Comparison of ENCODE assay signal across 33 cellular contexts in genomic region chr5:125630260-125630659, GRCh38.
"Had no signal": no experiment of that assay in that cellular context is flagged by ENCODE, and none has a peak within 500 bp of the region (broad histone marks: within the 10 kb centered on the region; RNA-seq: fewer than 3 reads in every experiment).

No MANE protein-coding gene starts in this region.

- FAIRE-seq: astrocyte, TTC549 had no signal

- H3K27ac ChIP-seq: adrenal gland, body of pancreas, brain microvascular endothelial cell, breast epithelium, VCaP had no signal

- H3K4me1 ChIP-seq: adrenal gland, body of pancreas, breast epithelium had no signal

- H3K27me3 ChIP-seq: adrenal gland, body of pancreas, brain microvascular endothelial cell, breast epithelium had no signal

- H3K4me3 ChIP-seq: adrenal gland, body of pancreas, breast epithelium had no signal

- DNase-seq: activated B cell treated with CpG ODN at 0.5 μM for 24 hours; activated CD4-positive, alpha-beta memory T cell treated with anti-CD3 and anti-CD28 coated beads for 36 hours; activated CD4-positive, alpha-beta T cell treated with anti-CD3 and anti-CD28 coated beads for 4 hours; activated CD4-positive, alpha-beta T cell treated with anti-CD3 and anti-CD28 coated beads, Interleukin-2, amount 10 ng/mL, durations not matched to agents 24 days and 14 days; activated CD4-positive, alpha-beta T cell treated with anti-CD3 and anti-CD28 coated beads, Interleukin-2, amount 50 U/mL, for 1 hour; activated CD4-positive, alpha-beta T cell treated with anti-CD3 and anti-CD28 coated beads, Interleukin-2, amount 50 U/mL, for 4 hours; activated CD4-positive, CD25-positive, alpha-beta regulatory T cell treated with anti-CD3 and anti-CD28 coated beads, Interleukin-2, amount 50 U/mL, for 72 hours; activated CD8-positive, alpha-beta memory T cell treated with anti-CD3 and anti-CD28 coated beads, Interleukin-2, amount 50 U/mL, for 4 hours; activated CD8-positive, alpha-beta T cell treated with anti-CD3 and anti-CD28 coated beads for 36 hours; activated effector memory CD4-positive, alpha-beta T cell treated with anti-CD3 and anti-CD28 coated beads, Interleukin-2, amount 50 U/mL, for 16 hours; activated gamma-delta T cell treated with Interleukin-2 at 50 U/mL for 16 hours; activated naive CD4-positive, alpha-beta T cell; activated naive CD4-positive, alpha-beta T cell treated with anti-CD3 and anti-CD28 coated beads for 36 hours; activated naive CD4-positive, alpha-beta T cell treated with anti-CD3 and anti-CD28 coated beads, Interleukin-2, amount 50 U/mL, for 16 hours; activated naive CD8-positive, alpha-beta T cell treated with anti-CD3 and anti-CD28 coated beads for 36 hours; activated T-cell treated with anti-CD3 and anti-CD28 coated beads for 4 hours; activated T-cell treated with anti-CD3 and anti-CD28 coated beads, Interleukin-2, amount 50 U/mL, for 1 hour; activated T-cell treated with anti-CD3 and anti-CD28 coated beads, Interleukin-2, amount 50 U/mL, for 4 hours; activated T-cell treated with anti-CD3 and anti-CD28 coated beads, Interleukin-2, amount 50 U/mL, for 72 hours; adrenal gland; amniotic stem cell; aorta; body of pancreas; brain microvascular endothelial cell; central memory CD4-positive, alpha-beta T cell; T-helper 2 cell; T-helper 9 cell had no signal

- H3K9me3 ChIP-seq: adrenal gland, body of pancreas had no signal

- ATAC-seq: activated CD8-positive, alpha-beta T cell treated with anti-CD3 and anti-CD28 coated beads for 36 hours; activated naive CD4-positive, alpha-beta T cell treated with anti-CD3 and anti-CD28 coated beads, Interleukin-2, amount 50 U/mL, for 72 hours; activated T-cell treated with anti-CD3 and anti-CD28 coated beads, Interleukin-2, amount 50 U/mL, for 4 hours; activated T-cell treated with anti-CD3 and anti-CD28 coated beads, Interleukin-2, amount 50 U/mL, for 72 hours; activated T-helper 17 cell treated with anti-CD3 and anti-CD28 coated beads, Interleukin-2, amount 50 U/mL, for 72 hours; body of pancreas had no signal

- H3K36me3 ChIP-seq: adrenal gland, brain microvascular endothelial cell, breast epithelium had no signal
